Comparison of ENCODE assay signal across 8 cellular contexts in genomic region chr16:71288570-71288889, GRCh38. TPM values are rescaled to one million over a fixed set of nuclear protein-coding genes. Genes with fewer than 3 reads are reported as not detected.
A peak's percentile ranks its signal among the peaks of the same experiment; 100 is the strongest.
DNase-seq lines count a peak whose midpoint lies in the region; ATAC-seq, FAIRE-seq and TF ChIP-seq lines count a peak whose summit lies in the region.

No MANE protein-coding gene starts in this region.

- no peak for TF ChIP-seq POLR2A in A549 (IDR thresholded peaks at IDR 0.05; ENCODE audit: low read length)

- TF ChIP-seq RAD21 in A549 (conservative IDR thresholded peaks at IDR 0.05 in 1 of 2, IDR thresholded peaks at IDR 0.05 in 1 of 2) = no peak

- peak in 1 of 2 experiments; percentile 1 for DNase-seq in A549 (ENCODE audit: low read depth in 1 of 2, low spot score in 1 of 2)
- no peak for DNase-seq in HFFc6
- DNase-seq in SIG-M5 (lab: John Stamatoyannopoulos, UW) = no peak
- no peak for DNase-seq in superior temporal gyrus (ENCODE audit: extremely low spot score)

- peak overlapping the region; percentile 88 for H3K4me2 ChIP-seq in A549

- H3K4me3 Mint-ChIP-seq in HFFc6 = peak overlapping the region; percentile 94
- peak overlapping the region; percentile 84 to 95 (median 91) for H3K4me3 Mint-ChIP-seq in brain

- H3K4me1 Mint-ChIP-seq in HFFc6 (ENCODE audit: low read depth) = peaks cover 13% of the 10 kb centered on the region
- peaks cover 46% of the 10 kb centered on the region for H3K4me1 Mint-ChIP-seq in brain

- H3K27me3 Mint-ChIP-seq in HFFc6 (ENCODE audit: insufficient read depth) = no peaks in the 10 kb centered on the region
- H3K27me3 Mint-ChIP-seq in brain = peaks cover 8% of the 10 kb centered on the region

- CTCF ChIA-PET in A549 (lab: Yijun Ruan, JAX) = interaction anchor here (1.0 to 1.1 kb wide), 2 partner anchors 10 to 277 kb away, joined by 3 read pairs; no protein-coding TSS in a partner anchor

- peaks cover 11% of the 10 kb centered on the region; the same call in 2 of the 3 replicates for H3K4me1 ChIP-seq in A549
- peaks cover 19% of the 10 kb centered on the region for H3K4me1 ChIP-seq in mononuclear cell (ENCODE audit: insufficient read depth, low read length)

- POLR2A ChIA-PET in A549 (lab: Yijun Ruan, JAX) = interaction anchor here (1.0 kb wide), 1 partner anchor 72 kb away, joined by 3 read pairs; no protein-coding TSS in a partner anchor

- no peak for FAIRE-seq in A549 (lab: Jason Lieb, UNC)

- no peak for TF ChIP-seq CTCF in A549 (IDR thresholded peaks at IDR 0.05)
- TF ChIP-seq CTCF in HFFc6 (IDR thresholded peaks at IDR 0.05) = no peak
- no peak for TF ChIP-seq CTCF in brain (conservative IDR thresholded peaks at IDR 0.05)

- TF ChIP-seq EP300 in A549 (IDR thresholded peaks at IDR 0.05) = no peak

- peak overlapping the region; percentile 85 to 96 for H3K27ac ChIP-seq in A549

- peaks cover 14% of the 10 kb centered on the region for H3K36me3 Mint-ChIP-seq in HFFc6 (ENCODE audit: low read depth)
- peaks cover 48% of the 10 kb centered on the region for H3K36me3 Mint-ChIP-seq in brain

- H3K4me3 ChIP-seq in A549 = peak overlapping the region; percentile 67
- H3K4me3 ChIP-seq in mononuclear cell (ENCODE audit: low read length) = peak overlapping the region; percentile 84

- peaks cover 11% of the 10 kb centered on the region for H3K27me3 ChIP-seq in mononuclear cell (ENCODE audit: insufficient read depth, low read length)

- H3K9me3 ChIP-seq in A549 (no peaks in the 10 kb centered on the region), mononuclear cell (ENCODE audit: low read depth, low read length) (no peaks in the 10 kb centered on the region)

- H3K9me3 Mint-ChIP-seq in HFFc6 (no peaks in the 10 kb centered on the region), brain (peaks cover 0 to 11% (median 0%) of the 10 kb centered on the region in 5 experiments)

- 10% methylated on average over 3 of the region's 3 CpGs for WGBS in A549 (ENCODE audit: missing lambda C conversion rate)

- ATAC-seq in A549 = no peak
- no peak for ATAC-seq in HG03520 (IDR thresholded peaks at IDR 0.05; ENCODE audit: unreplicated experiment)
- ATAC-seq in HG03135 (IDR thresholded peaks at IDR 0.05; ENCODE audit: unreplicated experiment) = no peak

- H3K27ac Mint-ChIP-seq in HFFc6 (peak overlapping the region; percentile 86), brain (peak overlapping the region; percentile 75 to 97 (median 91))

TF ChIP-seq in A549, 52 proteins besides CTCF, POLR2A, EP300 and RAD21:
- no peak for TF ChIP-seq ZFP36 (IDR thresholded peaks at IDR 0.05; ENCODE audit: borderline replicate concordance, partially characterized antibody)
- TF ChIP-seq FOSL2 (IDR thresholded peaks at IDR 0.05) = no peak
- TF ChIP-seq FOSL2 (CRISPR knock-in tag; IDR thresholded peaks at IDR 0.05) = 0 out of 2 replicates have a peak, but pooled peaks have one; percentile 10

RNA-seq across cellular contexts. Expression of gene CMTR2, which starts 0.7 kb away (rescaled TPM):
- 33.2 and 34.9 TPM in 2 replicates for polyA plus RNA-seq in A549 (2011; rRNA removed)
- polyA plus RNA-seq in A549 (2012; cell fraction: cytosol; rRNA removed) = 5.0 and 6.1 TPM in 2 replicates
- 3.7 and 6.4 TPM in 2 replicates for polyA plus RNA-seq in A549 (2012; cell fraction: nucleus; rRNA removed)
- polyA plus RNA-seq in A549 (2017; fragmentation: RNase III; extraction: RNeasy Plus Mini Kit Qiagen cat#74134 plus additional on column Dnase treatment) = 14.2 to 16.9 TPM (median 15.4 TPM) in 3 replicates
- 14.0 and 16.2 TPM in 2 replicates for polyA minus RNA-seq in A549 (2011; rRNA and poly(A)+ RNA removed)
- 10 to 100 TPM; 12.2 to 15.6 (median 14.8) TPM for total RNA-seq in HFFc6 (2021; fragmentation: NEBNext Ultra II Directional; extraction: Animal tissue kit (Norgen Biotek cat#: 25700))
- 4.3 TPM for polyA plus RNA-seq in brain (ENCODE audit: insufficient read depth, low read depth, low replicate concordance)
- 18.8 TPM for total RNA-seq in mononuclear cell

RNA-seq across cellular contexts. Expression of gene HYDIN, which starts 58.0 kb away (rescaled TPM):
- polyA plus RNA-seq in A549 (2011; rRNA removed) = 0.30 and 0.41 TPM in 2 replicates
- 0.12 and 0.14 TPM in 2 replicates for polyA plus RNA-seq in A549 (2012; cell fraction: cytosol; rRNA removed)
- polyA plus RNA-seq in A549 (2012; cell fraction: nucleus; rRNA removed) = 0.13 and 0.26 TPM in 2 replicates
- 0.21 to 0.33 TPM (median 0.23 TPM) in 3 replicates for polyA plus RNA-seq in A549 (2017; fragmentation: RNase III; extraction: RNeasy Plus Mini Kit Qiagen cat#74134 plus additional on column Dnase treatment)
- polyA minus RNA-seq in A549 (2011; rRNA and poly(A)+ RNA removed) = 0.54 and 0.78 TPM in 2 replicates
- under 1 TPM in 1 of 6 experiments, not detected in 5; 0.05 TPM for total RNA-seq in HFFc6 (2021; fragmentation: NEBNext Ultra II Directional; extraction: Animal tissue kit (Norgen Biotek cat#: 25700))
- polyA plus RNA-seq in brain (ENCODE audit: insufficient read depth, low read depth, low replicate concordance) = 4.6 TPM
- total RNA-seq in mononuclear cell = 0.21 TPM
